Comparison of ENCODE assay signal across 8 cellular contexts in genomic region chr15:41513282-41514227, GRCh38. TPM values are rescaled to one million over a fixed set of nuclear protein-coding genes. Genes with fewer than 3 reads are reported as not detected.
A peak's percentile ranks its signal among the peaks of the same experiment; 100 is the strongest.
DNase-seq lines count a peak whose midpoint lies in the region; ATAC-seq and TF ChIP-seq lines count a peak whose summit lies in the region.

TSS of gene LTK (minus strand) at chr15:41513827. CDS start at chr15:41513709, 118 bp downstream.

- H3K27ac ChIP-seq in HCT116 (ENCODE audit: low read depth, low read length): peak within 1 kb of the TSS; percentile 52; the same call in 1 of the 2 replicates

- H3K9me2 ChIP-seq in HCT116 (ENCODE audit: insufficient read depth): no peaks in the 10 kb centered on the region

- POLR2A ChIA-PET in HCT116 (lab: Charles Lee): interaction anchor here (1.0 to 1.4 kb wide), 2 partner anchors 21 to 31 kb away, joined by 3 to 4 read pairs; partner anchors contain the start of gene RPAP1

- BruUV-seq in HCT116 (replicated peaks; lab: Mats Ljungman, UMichigan): TSS peak; percentile 20

- RAD21 ChIA-PET in HCT116 (lab: Charles Lee; ENCODE audit: low non-redundant PET in 1 of 2, low total read pairs in 2 of 2, uncharacterized antibody in 2 of 2, unreplicated experiment in 2 of 2): no interaction called here

- H3K4me1 Mint-ChIP-seq in activated T-cell treated with anti-CD3 and anti-CD28 coated beads, Interleukin-2, amount 50 U/mL, for 72 hours (ENCODE audit: low read depth): peaks cover 22% of the 10 kb centered on the region
- H3K4me1 Mint-ChIP-seq in stimulated activated memory B cell treated with anti-CD40 and anti-IgM and Interleukin-4, amounts not matched to agents 10 μg/mL and 1 μg/mL and 100 μg/mL, for 72 hours: peaks cover 27% of the 10 kb centered on the region

- CTCF ChIA-PET in HCT116 (lab: Charles Lee): interaction anchor here (1.2 kb wide), 1 partner anchor 48 kb away, joined by 4 read pairs; no protein-coding TSS in a partner anchor

- H3K27me3 ChIP-seq in HCT116 (ENCODE audit: insufficient read depth, low read length): no peaks in the 10 kb centered on the region

- peak within 1 kb of the TSS; percentile 83 to 87 for H3K4me3 Mint-ChIP-seq in activated T-cell treated with anti-CD3 and anti-CD28 coated beads, Interleukin-2, amount 50 U/mL, for 72 hours
- peak within 1 kb of the TSS; percentile 80 for H3K4me3 Mint-ChIP-seq in stimulated activated memory B cell treated with anti-CD40 and anti-IgM and Interleukin-4, amounts not matched to agents 10 μg/mL and 1 μg/mL and 100 μg/mL, for 72 hours

- H3K27ac Mint-ChIP-seq in activated T-cell treated with anti-CD3 and anti-CD28 coated beads, Interleukin-2, amount 50 U/mL, for 72 hours: no peak within 1 kb of the TSS
- peak within 1 kb of the TSS; percentile 53 for H3K27ac Mint-ChIP-seq in stimulated activated memory B cell treated with anti-CD40 and anti-IgM and Interleukin-4, amounts not matched to agents 10 μg/mL and 1 μg/mL and 100 μg/mL, for 72 hours

- H2AFZ ChIP-seq in HCT116 (ENCODE audit: low read depth, low read length, poor library complexity, severe bottlenecking): peak within 1 kb of the TSS; percentile 83

- ATAC-seq in HCT116 (peak; percentile 89), GM18907 (IDR thresholded peaks at IDR 0.05; ENCODE audit: unreplicated experiment) (no peak), HG03565 (IDR thresholded peaks at IDR 0.05; ENCODE audit: unreplicated experiment) (no peak)
- ATAC-seq in activated T-cell treated with anti-CD3 and anti-CD28 coated beads, Interleukin-2, amount 50 U/mL, for 72 hours (replicated peaks in 1 of 2): peak; percentile 41 to 43
- peak; percentile 53 for ATAC-seq in stimulated activated memory B cell treated with anti-CD40 and anti-IgM and Interleukin-4, amounts not matched to agents 10 μg/mL and 1 μg/mL and 100 μg/mL, for 72 hours

- peak within 1 kb of the TSS; percentile 100 for H3K4me2 ChIP-seq in HCT116 (ENCODE audit: low read length)

- H3K36me3 ChIP-seq in HCT116 (ENCODE audit: control insufficient read depth in 1 of 2, insufficient read depth in 2 of 2, low read length in 2 of 2): peaks cover 0 to 4% of the 10 kb centered on the region in 2 experiments; a peak in 1 of 4 replicates

- intact Hi-C loops in HCT116 (cut with micrococcal nuclease): no loop called here

- peak within 1 kb of the TSS; percentile 54 to 79 for H3K4me3 ChIP-seq in HCT116 (replicated peaks in 1 of 2; ENCODE audit: low read depth in 1 of 2, low read length in 2 of 2)
- peak within 1 kb of the TSS; percentile 52 for H3K4me3 ChIP-seq in iPS-18c (ENCODE audit: insufficient read depth, low read depth, low read length)

- peaks cover 0 to 4% of the 10 kb centered on the region in 2 donors for H3K36me3 Mint-ChIP-seq in activated T-cell treated with anti-CD3 and anti-CD28 coated beads, Interleukin-2, amount 50 U/mL, for 72 hours (ENCODE audit: insufficient read depth in 2 of 2)
- H3K36me3 Mint-ChIP-seq in stimulated activated memory B cell treated with anti-CD40 and anti-IgM and Interleukin-4, amounts not matched to agents 10 μg/mL and 1 μg/mL and 100 μg/mL, for 72 hours: peaks cover 22% of the 10 kb centered on the region

- TF ChIP-seq CTCF in HCT116 (IDR thresholded peaks at IDR 0.05 in 2 of 3, conservative IDR thresholded peaks at IDR 0.05 in 1 of 3; ENCODE audit: borderline replicate concordance in 1 of 3, insufficient read depth in 1 of 3, low read depth in 2 of 3, low read length in 2 of 3): no peak

- no peak for TF ChIP-seq RAD21 in HCT116 (IDR thresholded peaks at IDR 0.05; ENCODE audit: low read depth)

- H4K20me1 ChIP-seq in HCT116 (ENCODE audit: insufficient read depth): no peaks in the 10 kb centered on the region

- peaks cover 15 to 29% of the 10 kb centered on the region in 2 experiments for H3K4me1 ChIP-seq in HCT116 (ENCODE audit: control insufficient read depth in 1 of 2, insufficient read depth in 2 of 2, low read length in 2 of 2)

- no peaks in the 10 kb centered on the region for H3K9me3 Mint-ChIP-seq in activated T-cell treated with anti-CD3 and anti-CD28 coated beads, Interleukin-2, amount 50 U/mL, for 72 hours
- no peaks in the 10 kb centered on the region for H3K9me3 Mint-ChIP-seq in stimulated activated memory B cell treated with anti-CD40 and anti-IgM and Interleukin-4, amounts not matched to agents 10 μg/mL and 1 μg/mL and 100 μg/mL, for 72 hours

- peak within 1 kb of the TSS; percentile 63 for H3K9ac ChIP-seq in HCT116 (ENCODE audit: low read length)

- DNase-seq in A172 (ENCODE audit: low spot score) (peak; percentile 38), HCT116 (ENCODE audit: low read depth, low spot score) (peak; percentile 65), kidney glomerular epithelial cell (lab: John Stamatoyannopoulos, UW) (no peak)
- peak in 1 of 2 donors; percentile 30 for DNase-seq in activated T-cell treated with anti-CD3 and anti-CD28 coated beads, Interleukin-2, amount 50 U/mL, for 72 hours

- H3K27me3 Mint-ChIP-seq in activated T-cell treated with anti-CD3 and anti-CD28 coated beads, Interleukin-2, amount 50 U/mL, for 72 hours (ENCODE audit: low read depth): peaks cover 27% of the 10 kb centered on the region
- H3K27me3 Mint-ChIP-seq in stimulated activated memory B cell treated with anti-CD40 and anti-IgM and Interleukin-4, amounts not matched to agents 10 μg/mL and 1 μg/mL and 100 μg/mL, for 72 hours: peaks cover 21% of the 10 kb centered on the region

- no peaks in the 10 kb centered on the region for H3K9me3 ChIP-seq in HCT116 (ENCODE audit: control insufficient read depth in 1 of 2, insufficient read depth in 1 of 2, low read depth in 1 of 2, low read length in 2 of 2)
- H3K9me3 ChIP-seq in iPS-18c (ENCODE audit: control insufficient read depth, insufficient read depth, low read length): no peaks in the 10 kb centered on the region

- no peaks in the 10 kb centered on the region for H3K79me2 ChIP-seq in HCT116 (ENCODE audit: insufficient read depth, low read length)

- TF ChIP-seq POLR2A in HCT116 (IDR thresholded peaks at IDR 0.05; ENCODE audit: borderline replicate concordance, extremely low read depth, insufficient read depth, insufficient read length): no peak

TF ChIP-seq in HCT116, 20 proteins besides CTCF, POLR2A, EP300 and RAD21:
- no peak for TF ChIP-seq CBX3 (IDR thresholded peaks at IDR 0.05; ENCODE audit: low read depth)
- TF ChIP-seq TCF7L2 (IDR thresholded peaks at IDR 0.05; ENCODE audit: borderline replicate concordance, extremely low read depth, insufficient read depth, insufficient read length): peak; percentile 91
- no peak for TF ChIP-seq CEBPB (IDR thresholded peaks at IDR 0.05; ENCODE audit: low read depth)
- TF ChIP-seq POLR2AphosphoS5 (IDR thresholded peaks at IDR 0.05; ENCODE audit: low read depth, low read length): peak; percentile 29
- TF ChIP-seq ELF1 (IDR thresholded peaks at IDR 0.05; ENCODE audit: borderline replicate concordance, low read depth): no peak
- TF ChIP-seq ZNF274 (IDR thresholded peaks at IDR 0.05; ENCODE audit: low read depth, low read length): no peak
- TF ChIP-seq EZH2phosphoT487 (IDR thresholded peaks at IDR 0.05; ENCODE audit: borderline replicate concordance): no peak
- peak; percentile 55 for TF ChIP-seq MAX (IDR thresholded peaks at IDR 0.05)
- no peak for TF ChIP-seq REST (IDR thresholded peaks at IDR 0.05; ENCODE audit: low read depth)
- no peak for TF ChIP-seq FOSL1 (IDR thresholded peaks at IDR 0.05; ENCODE audit: low read depth)

RNA-seq across cellular contexts. Expression of gene LTK, which starts in this region (rescaled TPM):
- total RNA-seq in A172 (2014; rRNA removed; shearing (Covaris generic)): 4.3 and 5.2 TPM in 2 replicates
- 9.2 TPM for total RNA-seq in HCT116 (2021; ENCODE audit: unreplicated experiment)
- polyA plus RNA-seq in HCT116 (2012): 7.0 and 7.5 TPM in 2 replicates
- total RNA-seq in activated T-cell treated with anti-CD3 and anti-CD28 coated beads, Interleukin-2, amount 50 U/mL, for 72 hours: 1 to 10 TPM in 1 of 2 donors, under 1 TPM in 1; 0.72 to 1.7 TPM

Comparison
In these comparisons a context has a peak if more than half of its experiments do, and no peak if none do; other contexts are left out.
1. ATAC-seq: peak in HCT116 (single experiment), activated T-cell treated with anti-CD3 and anti-CD28 coated beads, Interleukin-2, amount 50 U/mL, for 72 hours (2 of 2) and stimulated activated memory B cell treated with anti-CD40 and anti-IgM and Interleukin-4, amounts not matched to agents 10 μg/mL and 1 μg/mL and 100 μg/mL, for 72 hours (single experiment); none in GM18907 (single experiment) and HG03565 (single experiment).